ENCODE assay signal across 1 cellular context in the genomic region with DNA sequence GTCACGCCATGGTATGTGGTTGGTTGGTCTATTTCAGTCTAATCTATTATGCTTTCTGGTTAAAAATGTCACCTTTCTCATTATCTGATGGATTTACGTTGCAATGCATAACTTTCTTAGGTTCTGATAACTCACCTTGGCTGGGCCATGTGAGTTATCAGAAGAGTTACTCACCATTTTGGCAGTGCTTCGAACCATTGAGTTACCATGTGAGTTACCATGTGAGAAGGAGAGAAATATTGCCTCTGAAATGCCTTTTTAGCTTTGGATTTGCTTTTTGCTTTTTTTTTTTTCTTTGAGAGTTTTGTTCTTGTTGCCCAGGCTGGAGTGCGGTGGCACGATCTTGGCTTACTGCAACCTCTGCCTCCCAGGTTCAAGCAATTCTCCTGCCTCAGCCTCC.
A peak's percentile ranks its signal among the peaks of the same experiment; 100 is the strongest.
TF ChIP-seq lines count a peak whose summit lies in the region.

No MANE protein-coding gene starts in this region.

TF ChIP-seq in K562, 482 proteins besides CTCF, POLR2A, EP300 and RAD21:
- TF ChIP-seq BCOR (IDR thresholded peaks at IDR 0.05), result 0 out of 2 replicates have a peak, but pooled peaks have one; percentile 7
- TF ChIP-seq CXXC5 (CRISPR knock-in tag; IDR thresholded peaks at IDR 0.05), result 0 out of 2 replicates have a peak, but pooled peaks have one; percentile 15
- no peak for TF ChIP-seq NFIC (IDR thresholded peaks at IDR 0.05)
- TF ChIP-seq RBM14 (IDR thresholded peaks at IDR 0.05; ENCODE audit: borderline replicate concordance, insufficient read depth, low read depth, low read length), result no peak
- no peak for TF ChIP-seq U2AF1 (optimal IDR thresholded peaks at IDR 0.05; ENCODE audit: low read depth, low read length)
- TF ChIP-seq, protein P1, sequence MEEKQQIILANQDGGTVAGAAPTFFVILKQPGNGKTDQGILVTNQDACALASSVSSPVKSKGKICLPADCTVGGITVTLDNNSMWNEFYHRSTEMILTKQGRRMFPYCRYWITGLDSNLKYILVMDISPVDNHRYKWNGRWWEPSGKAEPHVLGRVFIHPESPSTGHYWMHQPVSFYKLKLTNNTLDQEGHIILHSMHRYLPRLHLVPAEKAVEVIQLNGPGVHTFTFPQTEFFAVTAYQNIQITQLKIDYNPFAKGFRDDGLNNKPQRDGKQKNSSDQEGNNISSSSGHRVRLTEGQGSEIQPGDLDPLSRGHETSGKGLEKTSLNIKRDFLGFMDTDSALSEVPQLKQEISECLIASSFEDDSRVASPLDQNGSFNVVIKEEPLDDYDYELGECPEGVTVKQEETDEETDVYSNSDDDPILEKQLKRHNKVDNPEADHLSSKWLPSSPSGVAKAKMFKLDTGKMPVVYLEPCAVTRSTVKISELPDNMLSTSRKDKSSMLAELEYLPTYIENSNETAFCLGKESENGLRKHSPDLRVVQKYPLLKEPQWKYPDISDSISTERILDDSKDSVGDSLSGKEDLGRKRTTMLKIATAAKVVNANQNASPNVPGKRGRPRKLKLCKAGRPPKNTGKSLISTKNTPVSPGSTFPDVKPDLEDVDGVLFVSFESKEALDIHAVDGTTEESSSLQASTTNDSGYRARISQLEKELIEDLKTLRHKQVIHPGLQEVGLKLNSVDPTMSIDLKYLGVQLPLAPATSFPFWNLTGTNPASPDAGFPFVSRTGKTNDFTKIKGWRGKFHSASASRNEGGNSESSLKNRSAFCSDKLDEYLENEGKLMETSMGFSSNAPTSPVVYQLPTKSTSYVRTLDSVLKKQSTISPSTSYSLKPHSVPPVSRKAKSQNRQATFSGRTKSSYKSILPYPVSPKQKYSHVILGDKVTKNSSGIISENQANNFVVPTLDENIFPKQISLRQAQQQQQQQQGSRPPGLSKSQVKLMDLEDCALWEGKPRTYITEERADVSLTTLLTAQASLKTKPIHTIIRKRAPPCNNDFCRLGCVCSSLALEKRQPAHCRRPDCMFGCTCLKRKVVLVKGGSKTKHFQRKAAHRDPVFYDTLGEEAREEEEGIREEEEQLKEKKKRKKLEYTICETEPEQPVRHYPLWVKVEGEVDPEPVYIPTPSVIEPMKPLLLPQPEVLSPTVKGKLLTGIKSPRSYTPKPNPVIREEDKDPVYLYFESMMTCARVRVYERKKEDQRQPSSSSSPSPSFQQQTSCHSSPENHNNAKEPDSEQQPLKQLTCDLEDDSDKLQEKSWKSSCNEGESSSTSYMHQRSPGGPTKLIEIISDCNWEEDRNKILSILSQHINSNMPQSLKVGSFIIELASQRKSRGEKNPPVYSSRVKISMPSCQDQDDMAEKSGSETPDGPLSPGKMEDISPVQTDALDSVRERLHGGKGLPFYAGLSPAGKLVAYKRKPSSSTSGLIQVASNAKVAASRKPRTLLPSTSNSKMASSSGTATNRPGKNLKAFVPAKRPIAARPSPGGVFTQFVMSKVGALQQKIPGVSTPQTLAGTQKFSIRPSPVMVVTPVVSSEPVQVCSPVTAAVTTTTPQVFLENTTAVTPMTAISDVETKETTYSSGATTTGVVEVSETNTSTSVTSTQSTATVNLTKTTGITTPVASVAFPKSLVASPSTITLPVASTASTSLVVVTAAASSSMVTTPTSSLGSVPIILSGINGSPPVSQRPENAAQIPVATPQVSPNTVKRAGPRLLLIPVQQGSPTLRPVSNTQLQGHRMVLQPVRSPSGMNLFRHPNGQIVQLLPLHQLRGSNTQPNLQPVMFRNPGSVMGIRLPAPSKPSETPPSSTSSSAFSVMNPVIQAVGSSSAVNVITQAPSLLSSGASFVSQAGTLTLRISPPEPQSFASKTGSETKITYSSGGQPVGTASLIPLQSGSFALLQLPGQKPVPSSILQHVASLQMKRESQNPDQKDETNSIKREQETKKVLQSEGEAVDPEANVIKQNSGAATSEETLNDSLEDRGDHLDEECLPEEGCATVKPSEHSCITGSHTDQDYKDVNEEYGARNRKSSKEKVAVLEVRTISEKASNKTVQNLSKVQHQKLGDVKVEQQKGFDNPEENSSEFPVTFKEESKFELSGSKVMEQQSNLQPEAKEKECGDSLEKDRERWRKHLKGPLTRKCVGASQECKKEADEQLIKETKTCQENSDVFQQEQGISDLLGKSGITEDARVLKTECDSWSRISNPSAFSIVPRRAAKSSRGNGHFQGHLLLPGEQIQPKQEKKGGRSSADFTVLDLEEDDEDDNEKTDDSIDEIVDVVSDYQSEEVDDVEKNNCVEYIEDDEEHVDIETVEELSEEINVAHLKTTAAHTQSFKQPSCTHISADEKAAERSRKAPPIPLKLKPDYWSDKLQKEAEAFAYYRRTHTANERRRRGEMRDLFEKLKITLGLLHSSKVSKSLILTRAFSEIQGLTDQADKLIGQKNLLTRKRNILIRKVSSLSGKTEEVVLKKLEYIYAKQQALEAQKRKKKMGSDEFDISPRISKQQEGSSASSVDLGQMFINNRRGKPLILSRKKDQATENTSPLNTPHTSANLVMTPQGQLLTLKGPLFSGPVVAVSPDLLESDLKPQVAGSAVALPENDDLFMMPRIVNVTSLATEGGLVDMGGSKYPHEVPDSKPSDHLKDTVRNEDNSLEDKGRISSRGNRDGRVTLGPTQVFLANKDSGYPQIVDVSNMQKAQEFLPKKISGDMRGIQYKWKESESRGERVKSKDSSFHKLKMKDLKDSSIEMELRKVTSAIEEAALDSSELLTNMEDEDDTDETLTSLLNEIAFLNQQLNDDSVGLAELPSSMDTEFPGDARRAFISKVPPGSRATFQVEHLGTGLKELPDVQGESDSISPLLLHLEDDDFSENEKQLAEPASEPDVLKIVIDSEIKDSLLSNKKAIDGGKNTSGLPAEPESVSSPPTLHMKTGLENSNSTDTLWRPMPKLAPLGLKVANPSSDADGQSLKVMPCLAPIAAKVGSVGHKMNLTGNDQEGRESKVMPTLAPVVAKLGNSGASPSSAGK (IDR thresholded peaks at IDR 0.05), result peak; percentile 63
- TF ChIP-seq, protein P2, sequence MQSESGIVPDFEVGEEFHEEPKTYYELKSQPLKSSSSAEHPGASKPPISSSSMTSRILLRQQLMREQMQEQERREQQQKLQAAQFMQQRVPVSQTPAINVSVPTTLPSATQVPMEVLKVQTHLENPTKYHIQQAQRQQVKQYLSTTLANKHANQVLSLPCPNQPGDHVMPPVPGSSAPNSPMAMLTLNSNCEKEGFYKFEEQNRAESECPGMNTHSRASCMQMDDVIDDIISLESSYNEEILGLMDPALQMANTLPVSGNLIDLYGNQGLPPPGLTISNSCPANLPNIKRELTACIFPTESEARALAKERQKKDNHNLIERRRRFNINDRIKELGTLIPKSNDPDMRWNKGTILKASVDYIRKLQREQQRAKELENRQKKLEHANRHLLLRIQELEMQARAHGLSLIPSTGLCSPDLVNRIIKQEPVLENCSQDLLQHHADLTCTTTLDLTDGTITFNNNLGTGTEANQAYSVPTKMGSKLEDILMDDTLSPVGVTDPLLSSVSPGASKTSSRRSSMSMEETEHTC (IDR thresholded peaks at IDR 0.05), result no peak
- no peak for TF ChIP-seq ZNF699 (CRISPR knock-in tag; IDR thresholded peaks at IDR 0.05; ENCODE audit: insufficient replicate concordance)
- TF ChIP-seq, protein P3, sequence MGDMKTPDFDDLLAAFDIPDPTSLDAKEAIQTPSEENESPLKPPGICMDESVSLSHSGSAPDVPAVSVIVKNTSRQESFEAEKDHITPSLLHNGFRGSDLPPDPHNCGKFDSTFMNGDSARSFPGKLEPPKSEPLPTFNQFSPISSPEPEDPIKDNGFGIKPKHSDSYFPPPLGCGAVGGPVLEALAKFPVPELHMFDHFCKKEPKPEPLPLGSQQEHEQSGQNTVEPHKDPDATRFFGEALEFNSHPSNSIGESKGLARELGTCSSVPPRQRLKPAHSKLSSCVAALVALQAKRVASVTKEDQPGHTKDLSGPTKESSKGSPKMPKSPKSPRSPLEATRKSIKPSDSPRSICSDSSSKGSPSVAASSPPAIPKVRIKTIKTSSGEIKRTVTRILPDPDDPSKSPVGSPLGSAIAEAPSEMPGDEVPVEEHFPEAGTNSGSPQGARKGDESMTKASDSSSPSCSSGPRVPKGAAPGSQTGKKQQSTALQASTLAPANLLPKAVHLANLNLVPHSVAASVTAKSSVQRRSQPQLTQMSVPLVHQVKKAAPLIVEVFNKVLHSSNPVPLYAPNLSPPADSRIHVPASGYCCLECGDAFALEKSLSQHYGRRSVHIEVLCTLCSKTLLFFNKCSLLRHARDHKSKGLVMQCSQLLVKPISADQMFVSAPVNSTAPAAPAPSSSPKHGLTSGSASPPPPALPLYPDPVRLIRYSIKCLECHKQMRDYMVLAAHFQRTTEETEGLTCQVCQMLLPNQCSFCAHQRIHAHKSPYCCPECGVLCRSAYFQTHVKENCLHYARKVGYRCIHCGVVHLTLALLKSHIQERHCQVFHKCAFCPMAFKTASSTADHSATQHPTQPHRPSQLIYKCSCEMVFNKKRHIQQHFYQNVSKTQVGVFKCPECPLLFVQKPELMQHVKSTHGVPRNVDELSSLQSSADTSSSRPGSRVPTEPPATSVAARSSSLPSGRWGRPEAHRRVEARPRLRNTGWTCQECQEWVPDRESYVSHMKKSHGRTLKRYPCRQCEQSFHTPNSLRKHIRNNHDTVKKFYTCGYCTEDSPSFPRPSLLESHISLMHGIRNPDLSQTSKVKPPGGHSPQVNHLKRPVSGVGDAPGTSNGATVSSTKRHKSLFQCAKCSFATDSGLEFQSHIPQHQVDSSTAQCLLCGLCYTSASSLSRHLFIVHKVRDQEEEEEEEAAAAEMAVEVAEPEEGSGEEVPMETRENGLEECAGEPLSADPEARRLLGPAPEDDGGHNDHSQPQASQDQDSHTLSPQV (IDR thresholded peaks at IDR 0.05), result peak; percentile 49; the same call in 1 of the 2 replicates
- peak; percentile 55 for TF ChIP-seq L3MBTL2 (IDR thresholded peaks at IDR 0.05)
